ENCODE assay signal across 1 cellular context in the genomic region with DNA sequence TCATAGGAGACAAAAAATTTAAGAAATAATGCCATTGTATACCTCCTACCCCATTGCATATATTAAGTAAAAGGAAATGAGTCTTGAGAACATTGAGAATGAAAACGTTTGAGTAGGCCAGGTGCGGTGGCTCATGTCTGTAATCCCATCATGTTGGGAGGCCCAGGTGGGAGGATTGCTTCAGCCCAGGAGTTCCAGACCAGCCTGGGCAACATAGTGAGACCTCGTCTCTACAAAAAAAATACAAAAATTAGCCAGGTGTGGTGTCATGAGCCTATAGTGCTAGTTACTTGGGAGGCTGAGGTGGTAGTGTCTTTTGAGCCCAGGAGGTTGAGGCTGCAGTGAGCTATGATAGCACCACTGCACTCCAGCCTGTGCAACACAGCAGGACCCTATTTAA.
TF ChIP-seq lines count a peak whose summit lies in the region.

No MANE protein-coding gene starts in this region.

TF ChIP-seq in HepG2, 621 proteins besides CTCF, POLR2A, EP300 and RAD21:
- TF ChIP-seq ZNF329 (CRISPR knock-in tag; IDR thresholded peaks at IDR 0.05; ENCODE audit: low read depth) = no peak
- 0 out of 2 replicates have a peak, but pooled peaks have one; percentile 6 for TF ChIP-seq ZNF121 (CRISPR knock-in tag; IDR thresholded peaks at IDR 0.05)
